ENCODE assay signal across 1 cellular context in genomic region chr17:55265434-55266021, GRCh38.
A peak's percentile ranks its signal among the peaks of the same experiment; 100 is the strongest.
TF ChIP-seq lines count a peak whose summit lies in the region.

No MANE protein-coding gene starts in this region.

TF ChIP-seq in HepG2, 621 proteins besides CTCF, POLR2A, EP300 and RAD21 (continued from another document):
- TF ChIP-seq GABPB1 (CRISPR knock-in tag; IDR thresholded peaks at IDR 0.05), result peak; percentile 26; the same call in 1 of the 2 replicates
- peak; percentile 23; the same call in 1 of the 2 replicates for TF ChIP-seq SSRP1 (CRISPR knock-in tag; IDR thresholded peaks at IDR 0.05)
- 0 out of 2 replicates have a peak, but pooled peaks have one; percentile 32 for TF ChIP-seq ZNF513 (CRISPR knock-in tag; conservative IDR thresholded peaks at IDR 0.05)
- TF ChIP-seq U2AF1 (optimal IDR thresholded peaks at IDR 0.05; ENCODE audit: low read depth, low read length), result peak; percentile 76
- TF ChIP-seq TCF12 (IDR thresholded peaks at IDR 0.05), result no peak
- peak; percentile 53; the same call in 1 of the 2 replicates for TF ChIP-seq TCF12 (CRISPR knock-in tag; IDR thresholded peaks at IDR 0.05)
- TF ChIP-seq ZBTB7A (CRISPR knock-in tag; IDR thresholded peaks at IDR 0.05), result no peak
- 0 out of 2 replicates have a peak, but pooled peaks have one; percentile 6 for TF ChIP-seq SP4 (CRISPR knock-in tag; IDR thresholded peaks at IDR 0.05)
- TF ChIP-seq SRY (CRISPR knock-in tag; IDR thresholded peaks at IDR 0.05), result 0 out of 2 replicates have a peak, but pooled peaks have one; percentile 25
- 0 out of 2 replicates have a peak, but pooled peaks have one; percentile 18 for TF ChIP-seq ZBTB7B (CRISPR knock-in tag; IDR thresholded peaks at IDR 0.05)
- TF ChIP-seq AFF4 (CRISPR knock-in tag; IDR thresholded peaks at IDR 0.05), result peak; percentile 96
- 0 out of 2 replicates have a peak, but pooled peaks have one; percentile 24 for TF ChIP-seq TEF (CRISPR knock-in tag; IDR thresholded peaks at IDR 0.05)
- TF ChIP-seq ZNF326 (CRISPR knock-in tag; IDR thresholded peaks at IDR 0.05; ENCODE audit: borderline replicate concordance), result peak; percentile 38; the same call in 1 of the 2 replicates
- no peak for TF ChIP-seq ZFP37 (CRISPR knock-in tag; IDR thresholded peaks at IDR 0.05; ENCODE audit: borderline replicate concordance)
- TF ChIP-seq RBM39 (IDR thresholded peaks at IDR 0.05; ENCODE audit: low read depth, low read length, poor library complexity, severe bottlenecking), result peak; percentile 82
- peak; percentile 47; the same call in 1 of the 2 replicates for TF ChIP-seq HOXA9 (CRISPR knock-in tag; IDR thresholded peaks at IDR 0.05; ENCODE audit: borderline replicate concordance)
- TF ChIP-seq BRD4 (CRISPR knock-in tag; IDR thresholded peaks at IDR 0.05), result peak; percentile 57; the same call in 1 of the 2 replicates
- peak; percentile 91 for TF ChIP-seq ZNF263 (CRISPR knock-in tag; IDR thresholded peaks at IDR 0.05)
- 0 out of 2 replicates have a peak, but pooled peaks have one; percentile 21 for TF ChIP-seq HOXA5 (CRISPR knock-in tag; IDR thresholded peaks at IDR 0.05)
- TF ChIP-seq NKX3-1 (CRISPR knock-in tag; IDR thresholded peaks at IDR 0.05), result peak; percentile 34; the same call in 1 of the 2 replicates
- TF ChIP-seq ZNF276 (CRISPR knock-in tag; IDR thresholded peaks at IDR 0.05; ENCODE audit: low read depth), result no peak
- no peak for TF ChIP-seq ARID4A (CRISPR knock-in tag; IDR thresholded peaks at IDR 0.05; ENCODE audit: borderline replicate concordance)
- peak; percentile 42; the same call in 1 of the 2 replicates for TF ChIP-seq MYC (CRISPR knock-in tag; IDR thresholded peaks at IDR 0.05; ENCODE audit: borderline replicate concordance)
- TF ChIP-seq XRCC5 (optimal IDR thresholded peaks at IDR 0.05; ENCODE audit: low read length), result peak; percentile 9
- peak; percentile 30; the same call in 1 of the 2 replicates for TF ChIP-seq ZNF281 (CRISPR knock-in tag; IDR thresholded peaks at IDR 0.05; ENCODE audit: borderline replicate concordance)
- TF ChIP-seq ETV6 (CRISPR knock-in tag; conservative IDR thresholded peaks at IDR 0.05), result peak; percentile 64; the same call in 1 of the 2 replicates
- TF ChIP-seq ZNF574 (CRISPR knock-in tag; IDR thresholded peaks at IDR 0.05), result 0 out of 2 replicates have a peak, but pooled peaks have one; percentile 23
- peak; percentile 14; the same call in 1 of the 2 replicates for TF ChIP-seq ARNTL (CRISPR knock-in tag; IDR thresholded peaks at IDR 0.05)
- 0 out of 2 replicates have a peak, but pooled peaks have one; percentile 70 for TF ChIP-seq ZNF558 (CRISPR knock-in tag; IDR thresholded peaks at IDR 0.05; ENCODE audit: borderline replicate concordance)
- TF ChIP-seq HNRNPUL1 (IDR thresholded peaks at IDR 0.05; ENCODE audit: low read depth, low read length), result no peak
- no peak for TF ChIP-seq TCF7L2 (IDR thresholded peaks at IDR 0.05; ENCODE audit: low read depth, low read length)
- 0 out of 2 replicates have a peak, but pooled peaks have one; percentile 61 for TF ChIP-seq HDAC6 (IDR thresholded peaks at IDR 0.05; ENCODE audit: low read depth, low read length)
- no peak for TF ChIP-seq JUND (CRISPR knock-in tag; IDR thresholded peaks at IDR 0.05)
- TF ChIP-seq THYN1 (CRISPR knock-in tag; IDR thresholded peaks at IDR 0.05; ENCODE audit: borderline replicate concordance, low read depth), result no peak
- peak; percentile 91 for TF ChIP-seq RBM22 (optimal IDR thresholded peaks at IDR 0.05; ENCODE audit: low read length)
- 0 out of 2 replicates have a peak, but pooled peaks have one; percentile 8 for TF ChIP-seq KDM3A (CRISPR knock-in tag; IDR thresholded peaks at IDR 0.05; ENCODE audit: low read depth)
